Comparison of ENCODE assay signal across 8 cellular contexts in the genomic region with DNA sequence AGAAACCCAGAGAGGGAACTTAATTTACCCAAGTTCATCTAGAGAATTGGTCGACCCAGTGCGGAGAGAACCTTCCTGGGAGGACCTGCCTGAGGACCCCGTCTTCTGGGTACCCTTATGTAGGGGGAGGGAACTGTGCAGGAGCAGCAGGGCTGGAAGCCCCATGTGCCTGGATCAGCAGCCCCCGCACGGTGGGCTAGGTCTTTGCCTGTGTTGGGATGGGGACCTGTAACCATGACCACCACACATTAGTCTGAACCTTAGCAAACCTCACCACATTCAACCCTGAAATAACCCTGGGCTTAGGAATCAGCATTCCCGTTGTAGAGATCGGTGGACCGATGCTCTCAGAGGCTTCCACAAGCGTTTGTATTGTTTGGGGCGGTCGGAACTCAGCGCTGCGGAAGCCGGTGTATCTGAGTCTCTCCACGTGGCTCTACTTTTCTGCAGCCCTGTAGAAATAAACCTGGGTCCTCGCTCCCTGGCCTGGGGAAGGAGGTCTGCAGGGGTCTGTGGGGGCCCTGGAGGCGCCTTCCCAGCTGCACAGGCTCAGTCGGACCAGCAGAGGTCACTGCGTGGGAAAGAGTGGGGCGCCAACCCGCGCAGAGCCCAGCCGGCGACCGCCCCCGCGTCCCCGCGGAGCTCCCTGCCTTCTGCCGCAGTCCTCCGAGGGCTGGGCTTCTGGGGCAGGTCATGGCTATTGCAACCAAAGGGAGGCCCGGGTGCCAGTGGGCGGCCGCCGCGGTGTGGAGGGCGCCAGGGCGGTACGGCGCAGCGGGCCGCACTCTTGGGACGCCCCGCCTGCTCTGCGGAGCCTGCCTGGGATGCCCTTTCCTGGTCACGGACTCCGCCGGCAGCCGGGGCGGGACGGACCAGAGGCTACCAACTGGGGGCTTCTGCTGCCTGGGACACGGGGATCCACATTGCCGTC. TPM values are rescaled to one million over a fixed set of nuclear protein-coding genes. Genes with fewer than 3 reads are reported as not detected.
A peak's percentile ranks its signal among the peaks of the same experiment; 100 is the strongest.
DNase-seq lines count a peak whose midpoint lies in the region; ATAC-seq and TF ChIP-seq lines count a peak whose summit lies in the region.

No MANE protein-coding gene starts in this region.

- peaks cover 51% of the 10 kb centered on the region for H3K27me3 Mint-ChIP-seq in activated CD8-positive, alpha-beta T cell treated with anti-CD3 and anti-CD28 coated beads, Interleukin-2, amount 10 ng/mL, durations not matched to agents 7 days and 5 days (ENCODE audit: low read depth)

- ATAC-seq in HG03159 (IDR thresholded peaks at IDR 0.05; ENCODE audit: unreplicated experiment) = peak; percentile 52
- peak; percentile 84 for ATAC-seq in activated CD8-positive, alpha-beta T cell treated with anti-CD3 and anti-CD28 coated beads, Interleukin-2, amount 10 ng/mL, durations not matched to agents 7 days and 5 days
- no peak for ATAC-seq in GM19395 (IDR thresholded peaks at IDR 0.05; ENCODE audit: unreplicated experiment)
- ATAC-seq in HG02588 (IDR thresholded peaks at IDR 0.05; ENCODE audit: unreplicated experiment) = no peak

- H3K4me2 ChIP-seq in mesendoderm (ENCODE audit: low read length) = peak overlapping the region; percentile 68

- H2BK120ac ChIP-seq in mesendoderm (ENCODE audit: low read depth, low read length) = no peak overlapping the region

- no peaks in the 10 kb centered on the region for H3K9me3 Mint-ChIP-seq in activated CD8-positive, alpha-beta T cell treated with anti-CD3 and anti-CD28 coated beads, Interleukin-2, amount 10 ng/mL, durations not matched to agents 7 days and 5 days (ENCODE audit: insufficient read depth)

- peaks cover 2% of the 10 kb centered on the region for H3K4me1 Mint-ChIP-seq in activated CD8-positive, alpha-beta T cell treated with anti-CD3 and anti-CD28 coated beads, Interleukin-2, amount 10 ng/mL, durations not matched to agents 7 days and 5 days (ENCODE audit: low read depth)

- H2AK5ac ChIP-seq in mesendoderm (ENCODE audit: low read length) = no peak overlapping the region

- H3K79me1 ChIP-seq in mesendoderm (ENCODE audit: low read length) = no peaks in the 10 kb centered on the region

- H2BK5ac ChIP-seq in mesendoderm (ENCODE audit: low read length) = no peak overlapping the region

- H3K27ac Mint-ChIP-seq in activated CD8-positive, alpha-beta T cell treated with anti-CD3 and anti-CD28 coated beads, Interleukin-2, amount 10 ng/mL, durations not matched to agents 7 days and 5 days = no peak overlapping the region

- H3K9ac ChIP-seq in mesendoderm (ENCODE audit: low read length) = peak overlapping the region; percentile 45

- H3K27ac ChIP-seq in C4-2B = no peak overlapping the region
- no peak overlapping the region for H3K27ac ChIP-seq in mesendoderm (ENCODE audit: low read depth, low read length)

- no peak overlapping the region for H3K18ac ChIP-seq in mesendoderm (ENCODE audit: low read length)

- peak; percentile 62 for DNase-seq in activated CD8-positive, alpha-beta T cell treated with anti-CD3 and anti-CD28 coated beads, Interleukin-2, amount 10 ng/mL, durations not matched to agents 7 days and 5 days
- peak; percentile 35 for DNase-seq in effector CD8-positive, alpha-beta T cell (lab: John Stamatoyannopoulos, UW)
- DNase-seq in mesendoderm = peak; percentile 64
- peak; percentile 26 to 44 for DNase-seq in stimulated activated CD8-positive, alpha-beta memory T cell treated with anti-CD3 and anti-CD28 coated beads, Interleukin-2, amount 100 ng/mL, for 1 hour (ENCODE audit: low read depth in 2 of 2)

- CTCF ChIA-PET in activated CD8-positive, alpha-beta T cell treated with anti-CD3 and anti-CD28 coated beads, Interleukin-2, amount 10 ng/mL, durations not matched to agents 7 days and 5 days (lab: Charles Lee) = interaction anchor here (0.6 to 4.3 kb wide), 27 partner anchors 8 to 437 kb away, joined by 3 to 44 read pairs (median 4); partner anchors contain the start of gene KCNA2

- no peak overlapping the region for H3K4ac ChIP-seq in mesendoderm (ENCODE audit: low read depth, low read length)

- no peak overlapping the region for H3K23ac ChIP-seq in mesendoderm (ENCODE audit: low read length)

- peak overlapping the region; percentile 71 for H3K56ac ChIP-seq in mesendoderm (ENCODE audit: low read length)

- H3K36me3 ChIP-seq in mesendoderm (ENCODE audit: control insufficient read depth, insufficient read depth, low read length) = no peaks in the 10 kb centered on the region

- WGBS in mesendoderm (ENCODE audit: extremely low coverage, insufficient coverage, low lambda C conversion rate) = no CpG with 5 or more reads among the region's 53 CpGs

- no peak overlapping the region for H3K4me3 Mint-ChIP-seq in activated CD8-positive, alpha-beta T cell treated with anti-CD3 and anti-CD28 coated beads, Interleukin-2, amount 10 ng/mL, durations not matched to agents 7 days and 5 days

- H3K4me1 ChIP-seq in mesendoderm (ENCODE audit: control insufficient read depth, low read depth, low read length) = no peaks in the 10 kb centered on the region

- H3K4me3 ChIP-seq in mesendoderm (ENCODE audit: low read length) = no peak overlapping the region

- TF ChIP-seq CTCF in C4-2B (conservative IDR thresholded peaks at IDR 0.05) = peak; percentile 73

- H2BK15ac ChIP-seq in mesendoderm (replicated peaks; ENCODE audit: low read depth) = no peak overlapping the region

- H4K8ac ChIP-seq in mesendoderm (ENCODE audit: low read depth, low read length) = no peak overlapping the region

- peaks cover 1% of the 10 kb centered on the region for H3K27me3 ChIP-seq in mesendoderm (ENCODE audit: insufficient read depth, low read length, poor library complexity)

- no peak overlapping the region for H4K5ac ChIP-seq in mesendoderm (ENCODE audit: low read length)

- POLR2A ChIA-PET in activated CD8-positive, alpha-beta T cell treated with anti-CD3 and anti-CD28 coated beads, Interleukin-2, amount 10 ng/mL, durations not matched to agents 7 days and 5 days (lab: Charles Lee) = no interaction called here

- no peaks in the 10 kb centered on the region for H3K79me2 ChIP-seq in mesendoderm (ENCODE audit: control insufficient read depth, insufficient read depth, low read length)

- H3K36me3 Mint-ChIP-seq in activated CD8-positive, alpha-beta T cell treated with anti-CD3 and anti-CD28 coated beads, Interleukin-2, amount 10 ng/mL, durations not matched to agents 7 days and 5 days (ENCODE audit: low read depth) = no peaks in the 10 kb centered on the region

RNA-seq across cellular contexts. Expression of gene KCNA10, which starts 36.2 kb away (rescaled TPM):
- not detected for total RNA-seq in activated CD8-positive, alpha-beta T cell treated with anti-CD3 and anti-CD28 coated beads, Interleukin-2, amount 10 ng/mL, durations not matched to agents 7 days and 5 days
- polyA plus RNA-seq in mesendoderm (2013, experiment 1 of 2) = not detected
- not detected for polyA plus RNA-seq in mesendoderm (2013, experiment 2 of 2)

RNA-seq across cellular contexts. Expression of gene KCNA2, which starts 51.0 kb away (rescaled TPM):
- total RNA-seq in activated CD8-positive, alpha-beta T cell treated with anti-CD3 and anti-CD28 coated beads, Interleukin-2, amount 10 ng/mL, durations not matched to agents 7 days and 5 days = 1 to 10 TPM; 1.4 to 2.2 TPM
- 0.22 TPM for polyA plus RNA-seq in mesendoderm (2013, experiment 1 of 2)
- polyA plus RNA-seq in mesendoderm (2013, experiment 2 of 2) = 0.18 TPM

Comparison
In these comparisons a context has a peak if more than half of its experiments do, and no peak if none do; other contexts are left out.
1. ATAC-seq: peak in HG03159 (single experiment) and activated CD8-positive, alpha-beta T cell treated with anti-CD3 and anti-CD28 coated beads, Interleukin-2, amount 10 ng/mL, durations not matched to agents 7 days and 5 days (single experiment); none in GM19395 (single experiment) and HG02588 (single experiment).
2. Peak in every context shown above with its lines, with median percentiles within 50 percentile points of each other: DNase-seq.